In genomic region chr7:126493801-126494200, GRCh38 we compare ENCODE assay signal across 20 cellular contexts.
"Had no signal": no experiment of that assay in that cellular context is flagged by ENCODE, and none has a peak within 500 bp of the region (broad histone marks: within the 10 kb centered on the region; RNA-seq: fewer than 3 reads in every experiment).

No MANE protein-coding gene starts in this region.

- H3K36me3 ChIP-seq: spleen, tibial nerve, upper lobe of right lung had no signal

- H3K27ac ChIP-seq: foreskin keratinocyte, hepatocyte, psoas muscle, spleen, testis, tibial nerve, upper lobe of right lung had no signal

- H3K9me3 ChIP-seq: psoas muscle, spleen, testis, tibial nerve, upper lobe of right lung had no signal

- H3K4me1 ChIP-seq: foreskin keratinocyte, psoas muscle, testis, tibial nerve, upper lobe of right lung had no signal

- H3K4me2 ChIP-seq: hepatocyte had no signal

- H3K27me3 ChIP-seq: hepatocyte, spleen, testis, tibial nerve, upper lobe of right lung had no signal

- ATAC-seq: foreskin keratinocyte; psoas muscle; sciatic nerve; stimulated activated memory B cell treated with anti-CD40 and anti-IgM and Interleukin-4, amounts not matched to agents 10 μg/mL and 1 μg/mL and 100 μg/mL, for 72 hours; stimulated activated naive CD8-positive, alpha-beta T cell treated with anti-CD3 and anti-CD28 coated beads, Interleukin-15, amount 100 ng/mL, for 72 hours; upper lobe of right lung had no signal

- H2AFZ ChIP-seq: hepatocyte had no signal

- DNase-seq: erythroblast; foreskin keratinocyte; head of caudate nucleus; kidney; left cardiac atrium; mesendoderm; naive B cell; psoas muscle; retina; spleen; stimulated activated CD4-positive, alpha-beta T cell treated with anti-CD3 and anti-CD28 coated beads, Interleukin-15, amount 100 ng/mL, for 24 hours; stimulated activated CD4-positive, alpha-beta T cell treated with anti-CD3 and anti-CD28 coated beads, Interleukin-1b, Interleukin-23, amount 100 ng/mL, for 48 hours; stimulated activated CD4-positive, alpha-beta T cell treated with anti-CD3 and anti-CD28 coated beads, Interleukin-4, amount 100 ng/mL, for 24 hours; stimulated activated naive CD8-positive, alpha-beta T cell treated with anti-CD3 and anti-CD28 coated beads, Interleukin-15, amount 100 ng/mL, for 72 hours; testis; upper lobe of right lung had no signal

- H3K4me3 ChIP-seq: hepatocyte, psoas muscle, spleen, testis, tibial nerve, upper lobe of right lung had no signal

- H3K79me2 ChIP-seq: hepatocyte had no signal
